8 cellular contexts compared by ENCODE assay signal in genomic region chr9:128550770-128551651, GRCh38. TPM values are rescaled to one million over a fixed set of nuclear protein-coding genes. Genes with fewer than 3 reads are reported as not detected.
DNase-seq lines count a peak whose midpoint lies in the region; ATAC-seq and TF ChIP-seq lines count a peak whose summit lies in the region.

No MANE protein-coding gene starts in this region.

- no peak for TF ChIP-seq CTCF in GM12865 (IDR thresholded peaks at IDR 0.05; ENCODE audit: insufficient read depth, low read depth, low read length, missing control alignments)
- TF ChIP-seq CTCF in RWPE1 (conservative IDR thresholded peaks at IDR 0.05; ENCODE audit: low read depth) = no peak
- TF ChIP-seq CTCF in uterus (IDR thresholded peaks at IDR 0.05) = no peak

- H3K36me3 ChIP-seq in endocrine pancreas (ENCODE audit: control insufficient read depth, insufficient read depth, low read length) (no peaks in the 10 kb centered on the region), uterus (no peaks in the 10 kb centered on the region)

- H3K27me3 ChIP-seq in endocrine pancreas (ENCODE audit: control insufficient read depth, insufficient read depth, low read length) (no peaks in the 10 kb centered on the region), uterus (no peaks in the 10 kb centered on the region)

- POLR2A ChIA-PET in RWPE1 (lab: Yijun Ruan, JAX; ENCODE audit: low non-redundant PET) = interaction anchor here (0.5 to 0.7 kb wide), 3 partner anchors 25 to 954 kb away, joined by 3 to 7 read pairs (median 3); no protein-coding TSS in a partner anchor

- ATAC-seq in HG02938 (IDR thresholded peaks at IDR 0.05; ENCODE audit: unreplicated experiment) (no peak), HG03457 (IDR thresholded peaks at IDR 0.05; ENCODE audit: unreplicated experiment) (no peak)

- DNase-seq in GM12865 (ENCODE audit: low read depth) (no peak), RWPE1 (ENCODE audit: low spot score) (no peak), middle frontal gyrus (ENCODE audit: extremely low spot score, low spot score) (peak; percentile 28), uterus (peak; percentile 28 to 46), NCI-H146 treated with DMSO at 0.1 percent for 48 hours (lab: John Stamatoyannopoulos, UW; ENCODE audit: unreplicated experiment) (no peak)

- H3K4me3 ChIP-seq in GM12865 (ENCODE audit: low read depth, low read length) (peak overlapping the region; percentile 72), endocrine pancreas (ENCODE audit: control insufficient read depth, insufficient read depth, low read length) (peak overlapping the region; percentile 55), uterus (peak overlapping the region; percentile 68 to 81)

- TF ChIP-seq POLR2A in uterus (IDR thresholded peaks at IDR 0.05) = no peak

- intact Hi-C loops in uterus (cut with DNase I; ENCODE audit: low total_unique reads) = no loop called here

- H3K4me1 ChIP-seq in endocrine pancreas (ENCODE audit: control insufficient read depth, insufficient read depth, low read length) (peaks cover 15% of the 10 kb centered on the region), uterus (peaks cover 0 to 4% of the 10 kb centered on the region in 2 donors)

- H3K9ac ChIP-seq in endocrine pancreas (ENCODE audit: control insufficient read depth, insufficient read depth, low read length) = no peak overlapping the region

- CTCF ChIA-PET in RWPE1 (lab: Yijun Ruan, JAX) = interaction anchor here (0.6 kb wide), 3 partner anchors 59 to 222 kb away, joined by 3 to 6 read pairs (median 3); no protein-coding TSS in a partner anchor

- H3K9me3 ChIP-seq in endocrine pancreas (ENCODE audit: control insufficient read depth, low read length) (no peaks in the 10 kb centered on the region), uterus (no peaks in the 10 kb centered on the region)

- H3K27ac ChIP-seq in RWPE1 = peak overlapping the region; percentile 92
- peak overlapping the region; percentile 96 to 99 for H3K27ac ChIP-seq in uterus

RNA-seq across cellular contexts. Expression of gene SPTAN1, which starts 1.4 kb away (rescaled TPM):
- 100 to 1,000 TPM; 244 to 521 (median 335) TPM for total RNA-seq in uterus

RNA-seq across cellular contexts. Expression of gene GLE1, which starts 46.5 kb away (rescaled TPM):
- 10 to 100 TPM in 3 of 4 donors, 1 to 10 TPM in 1; 3.3 to 25.5 (median 16.4) TPM for total RNA-seq in uterus

Comparison
In these comparisons a context has a peak if more than half of its experiments do, and no peak if none do; other contexts are left out.
1. DNase-seq: peak in middle frontal gyrus (single experiment) and uterus (2 of 2); none in GM12865 (single experiment), RWPE1 (single experiment) and NCI-H146 treated with DMSO at 0.1 percent for 48 hours (single experiment).
2. Peak in every context shown above with its lines, with median percentiles within 50 percentile points of each other: H3K4me3 ChIP-seq.